9 cellular contexts compared by ENCODE assay signal in genomic region chr19:48194041-48194871, GRCh38. TPM values are rescaled to one million over a fixed set of nuclear protein-coding genes. Genes with fewer than 3 reads are reported as not detected.
A peak's percentile ranks its signal among the peaks of the same experiment; 100 is the strongest.
DNase-seq lines count a peak whose midpoint lies in the region; ATAC-seq and TF ChIP-seq lines count a peak whose summit lies in the region.
"Had no signal": no experiment of that assay in that cellular context is flagged by ENCODE, and none has a peak within 500 bp of the region (broad histone marks: within the 10 kb centered on the region; RNA-seq: fewer than 3 reads in every experiment).

No MANE protein-coding gene starts in this region.

- intact Hi-C loops in activated CD4-positive, alpha-beta T cell treated with anti-CD3 and anti-CD28 coated beads for 36 hours (cut with DNase I, micrococcal nuclease): no loop called here
- intact Hi-C loops in PC-9 (cut with micrococcal nuclease; ENCODE audit: unreplicated experiment): no loop called here
- intact Hi-C loops in gastrocnemius medialis (cut with DNase I; ENCODE audit: low total_unique reads): no loop called here

- no peaks in the 10 kb centered on the region for H3K79me2 ChIP-seq in PC-9 (ENCODE audit: low read depth)

- CTCF ChIA-PET in activated CD4-positive, alpha-beta T cell treated with anti-CD3 and anti-CD28 coated beads for 36 hours (lab: Charles Lee): interaction anchor here (0.5 to 1.9 kb wide), 4 partner anchors 9 to 1810 kb away, joined by 3 to 13 read pairs (median 3); no protein-coding TSS in a partner anchor
- CTCF ChIA-PET in PC-9 (lab: Charles Lee): no interaction called here

- no peaks in the 10 kb centered on the region for H3K4me1 Mint-ChIP-seq in activated CD4-positive, alpha-beta T cell treated with anti-CD3 and anti-CD28 coated beads for 36 hours
- no peaks in the 10 kb centered on the region for H3K4me1 Mint-ChIP-seq in endodermal cell

- no peak overlapping the region for H3K9ac ChIP-seq in endodermal cell (ENCODE audit: extremely low read depth, low read length, poor library complexity, severe bottlenecking)

- 0 out of 2 replicates have a peak, but pooled peaks cover 6% of the 10 kb centered on the region for H4K20me1 ChIP-seq in PC-9 (ENCODE audit: insufficient read depth)

- H3K36me3 ChIP-seq in PC-9 (ENCODE audit: low read depth) (no peaks in the 10 kb centered on the region), endodermal cell (ENCODE audit: control insufficient read depth, insufficient read depth, low read length) (no peaks in the 10 kb centered on the region), gastrocnemius medialis (no peaks in the 10 kb centered on the region)

- H3K4me2 ChIP-seq in PC-9: no peak overlapping the region

- H3K36me3 Mint-ChIP-seq in activated CD4-positive, alpha-beta T cell treated with anti-CD3 and anti-CD28 coated beads for 36 hours (ENCODE audit: low read depth): peaks cover 10% of the 10 kb centered on the region
- H3K36me3 Mint-ChIP-seq in endodermal cell (ENCODE audit: low read depth): peaks cover 24% of the 10 kb centered on the region

- no peaks in the 10 kb centered on the region for H3K9me2 ChIP-seq in PC-9 (ENCODE audit: insufficient read depth)

- in situ Hi-C loops in gastrocnemius medialis (cut with MboI; ENCODE audit: low sequenced_read_pairs in 4 of 4): no loop called here

- ATAC-seq in activated CD4-positive, alpha-beta T cell treated with anti-CD3 and anti-CD28 coated beads for 36 hours: no peak
- no peak for ATAC-seq in gastrocnemius medialis

- no peaks in the 10 kb centered on the region for H3K9me3 Mint-ChIP-seq in activated CD4-positive, alpha-beta T cell treated with anti-CD3 and anti-CD28 coated beads for 36 hours (ENCODE audit: low read depth)
- peaks cover 12% of the 10 kb centered on the region for H3K9me3 Mint-ChIP-seq in endodermal cell

- H3K9me3 ChIP-seq in PC-9 (ENCODE audit: insufficient read depth, low read depth) (no peaks in the 10 kb centered on the region), endodermal cell (ENCODE audit: control insufficient read depth, low read length) (peaks cover 12% of the 10 kb centered on the region), gastrocnemius medialis (no peaks in the 10 kb centered on the region)

- peaks cover 9% of the 10 kb centered on the region for H3F3A ChIP-seq in PC-9 (ENCODE audit: insufficient read depth, low read depth)

- no peak overlapping the region for H3K4me3 Mint-ChIP-seq in activated CD4-positive, alpha-beta T cell treated with anti-CD3 and anti-CD28 coated beads for 36 hours
- H3K4me3 Mint-ChIP-seq in endodermal cell: no peak overlapping the region

- no peak overlapping the region for H3K27ac ChIP-seq in PC-9
- H3K27ac ChIP-seq in endodermal cell (ENCODE audit: low read depth, low read length): no peak overlapping the region
- no peak overlapping the region for H3K27ac ChIP-seq in gastrocnemius medialis

- peak; percentile 65 for TF ChIP-seq CTCF in PC-9 (conservative IDR thresholded peaks at IDR 0.05)
- peak; percentile 76 for TF ChIP-seq CTCF in endodermal cell (conservative IDR thresholded peaks at IDR 0.05)
- TF ChIP-seq CTCF in gastrocnemius medialis (IDR thresholded peaks at IDR 0.05 in 4 of 5, conservative IDR thresholded peaks at IDR 0.05 in 1 of 5): peak in 2 of 5 experiments; percentile 26 to 32

- no TSS peak for BruUV-seq in PC-9 (replicated peaks; lab: Mats Ljungman, UMichigan)

- no peaks in the 10 kb centered on the region for H3K27me3 ChIP-seq in PC-9 (ENCODE audit: insufficient read depth, low read depth)
- no peaks in the 10 kb centered on the region for H3K27me3 ChIP-seq in endodermal cell (ENCODE audit: control insufficient read depth, insufficient read depth, low read length, poor library complexity, severe bottlenecking)
- H3K27me3 ChIP-seq in gastrocnemius medialis: peaks cover 0 to 5% (median 0%) of the 10 kb centered on the region in 3 donors

- POLR2A ChIA-PET in activated CD4-positive, alpha-beta T cell treated with anti-CD3 and anti-CD28 coated beads for 36 hours (lab: Charles Lee): interaction anchor here (1.0 kb wide), 1 partner anchor 10 kb away, joined by 3 read pairs; no protein-coding TSS in a partner anchor
- POLR2A ChIA-PET in PC-9 (lab: Charles Lee; ENCODE audit: unreplicated experiment): no interaction called here

- TF ChIP-seq POLR2A in gastrocnemius medialis (IDR thresholded peaks at IDR 0.05): no peak

- H3K4me3 ChIP-seq in PC-9: no peak overlapping the region
- H3K4me3 ChIP-seq in endodermal cell (ENCODE audit: low read length): no peak overlapping the region
- no peak overlapping the region for H3K4me3 ChIP-seq in gastrocnemius medialis

- 88 to 92% methylated on average over 38 to 41 of the region's 41 CpGs for WGBS in endodermal cell (ENCODE audit: insufficient coverage in 1 of 2, insufficient read length in 1 of 2), 2 experiments

- no peak overlapping the region for H3K27ac Mint-ChIP-seq in activated CD4-positive, alpha-beta T cell treated with anti-CD3 and anti-CD28 coated beads for 36 hours
- no peak overlapping the region for H3K27ac Mint-ChIP-seq in endodermal cell

- H3K27me3 Mint-ChIP-seq in activated CD4-positive, alpha-beta T cell treated with anti-CD3 and anti-CD28 coated beads for 36 hours: no peaks in the 10 kb centered on the region
- peaks cover 10% of the 10 kb centered on the region for H3K27me3 Mint-ChIP-seq in endodermal cell (ENCODE audit: insufficient read depth)

- H3K4me1 ChIP-seq in PC-9 (replicated peaks; ENCODE audit: insufficient read depth) (no peaks in the 10 kb centered on the region), endodermal cell (ENCODE audit: control insufficient read depth, insufficient read depth, low read length) (no peaks in the 10 kb centered on the region), gastrocnemius medialis (no peaks in the 10 kb centered on the region)

- peak; percentile 45 for DNase-seq in activated CD4-positive, alpha-beta T cell treated with anti-CD3 and anti-CD28 coated beads for 36 hours
- DNase-seq in activated CD4-positive, alpha-beta T cell treated with anti-CD3 and anti-CD28 coated beads for 1 hour: no peak
- DNase-seq in PC-9: no peak
- peak; percentile 75 for DNase-seq in endodermal cell
- peak; percentile 7 for DNase-seq in stimulated activated CD8-positive, alpha-beta memory T cell treated with anti-CD3 and anti-CD28 coated beads, Interleukin-15, amount 100 ng/mL, for 1 hour (ENCODE audit: low read depth)
- no peak for DNase-seq in ecto neural progenitor cell (ENCODE audit: low spot score)
- DNase-seq in hypothalamus (lab: John Stamatoyannopoulos, UW): no peak
- no peak for DNase-seq in gastrocnemius medialis
- DNase-seq: mesenchymal stem cell had no signal

- no peak overlapping the region for H2AFZ ChIP-seq in PC-9

RNA-seq across cellular contexts. Expression of gene ZSWIM9, which starts 23.8 kb away (rescaled TPM):
- 10 to 100 TPM in 1 of 2 experiments, 1 to 10 TPM in 1; 7.4 to 10.9 TPM for total RNA-seq in activated CD4-positive, alpha-beta T cell treated with anti-CD3 and anti-CD28 coated beads for 36 hours
- total RNA-seq in PC-9 (2021): 8.3 and 12.0 TPM in 2 replicates
- total RNA-seq in endodermal cell: 10 to 100 TPM in 1 of 2 donors, 1 to 10 TPM in 1; 9.9 to 13.0 TPM
- 6.1 TPM for polyA plus RNA-seq in endodermal cell (2013, experiment 1 of 2)
- 5.6 TPM for polyA plus RNA-seq in endodermal cell (2013, experiment 2 of 2)
- total RNA-seq in gastrocnemius medialis: 1 to 10 TPM; 1.6 to 8.4 (median 2.8) TPM

RNA-seq across cellular contexts. Expression of gene LIG1, which starts 24.1 kb away (rescaled TPM):
- total RNA-seq in activated CD4-positive, alpha-beta T cell treated with anti-CD3 and anti-CD28 coated beads for 36 hours: 100 to 1,000 TPM; 193 to 194 TPM
- 109 and 116 TPM in 2 replicates for total RNA-seq in PC-9 (2021)
- total RNA-seq in endodermal cell: 100 to 1,000 TPM in 1 of 2 donors, 10 to 100 TPM in 1; 91.6 to 117 TPM
- polyA plus RNA-seq in endodermal cell (2013, experiment 1 of 2): 74.1 TPM
- 65.3 TPM for polyA plus RNA-seq in endodermal cell (2013, experiment 2 of 2)
- total RNA-seq in gastrocnemius medialis: 1 to 10 TPM; 3.7 to 9.2 (median 7.1) TPM

Comparison
In these comparisons a context has a peak if more than half of its experiments do, and no peak if none do; other contexts are left out.
1. DNase-seq: peak in activated CD4-positive, alpha-beta T cell treated with anti-CD3 and anti-CD28 coated beads for 36 hours (single experiment), endodermal cell (single experiment) and stimulated activated CD8-positive, alpha-beta memory T cell treated with anti-CD3 and anti-CD28 coated beads, Interleukin-15, amount 100 ng/mL, for 1 hour (single experiment); none in activated CD4-positive, alpha-beta T cell treated with anti-CD3 and anti-CD28 coated beads for 1 hour (single experiment), PC-9 (0 of 2), ecto neural progenitor cell (single experiment), hypothalamus (0 of 51) and gastrocnemius medialis (0 of 2).
2. RNA of gene LIG1, which starts 24.1 kb away (total RNA-seq): 193 to 194 TPM in activated CD4-positive, alpha-beta T cell treated with anti-CD3 and anti-CD28 coated beads for 36 hours, 91.6 to 117 TPM in endodermal cell and 109 to 116 TPM in PC-9; 3.7 to 9.2 TPM in gastrocnemius medialis; every median in the first group is over 4 times any median in the second.